ENCODE assay signal across 9 cellular contexts in genomic region chr1:240093120-240093961, GRCh38. TPM values are rescaled to one million over a fixed set of nuclear protein-coding genes. Genes with fewer than 3 reads are reported as not detected.
DNase-seq lines count a peak whose midpoint lies in the region; ATAC-seq, FAIRE-seq and TF ChIP-seq lines count a peak whose summit lies in the region.
"Had no signal": no experiment of that assay in that cellular context is flagged by ENCODE, and none has a peak within 500 bp of the region (broad histone marks: within the 10 kb centered on the region; RNA-seq: fewer than 3 reads in every experiment).

No MANE protein-coding gene starts in this region.

- no TSS peak for BruUV-seq in HepG2 (replicated peaks; lab: Mats Ljungman, UMichigan)

- H3K4me1 ChIP-seq in upper lobe of left lung (peaks cover 14 to 24% (median 18%) of the 10 kb centered on the region in 4 donors), HepG2 (ENCODE audit: insufficient read depth, low read length) (no peaks in the 10 kb centered on the region)
- peaks cover 3% of the 10 kb centered on the region for H3K4me1 ChIP-seq in effector memory CD4-positive, alpha-beta T cell (ENCODE audit: control insufficient read depth, insufficient read depth, low read length, poor library complexity, severe bottlenecking)

- no peak for TF ChIP-seq EP300 in upper lobe of left lung (IDR thresholded peaks at IDR 0.05)
- no peak for TF ChIP-seq EP300 in HepG2 (IDR thresholded peaks at IDR 0.05; ENCODE audit: low read depth in 2 of 2, low read length in 2 of 2)
- TF ChIP-seq EP300 in HepG2 (CRISPR knock-in tag; IDR thresholded peaks at IDR 0.05; ENCODE audit: borderline replicate concordance) = no peak

- POLR2A ChIA-PET in activated naive CD8-positive, alpha-beta T cell treated with anti-CD3 and anti-CD28 coated beads, Interleukin-2, amount 10 ng/mL, durations not matched to agents 7 days and 5 days (lab: Charles Lee) = no interaction called here
- POLR2A ChIA-PET in HepG2 (lab: Yijun Ruan, JAX) = no interaction called here

- intact Hi-C loops in left colon (cut with DNase I, micrococcal nuclease) (no loop called here), HepG2 (cut with micrococcal nuclease; ENCODE audit: unreplicated experiment) (no loop called here)

- no peak for FAIRE-seq in HepG2 (lab: Jason Lieb, UNC)

- DNase-seq in activated naive CD8-positive, alpha-beta T cell treated with anti-CD3 and anti-CD28 coated beads, Interleukin-2, amount 10 ng/mL, durations not matched to agents 7 days and 5 days = peak; percentile 25
- DNase-seq in activated naive CD8-positive, alpha-beta T cell treated with anti-CD3 and anti-CD28 coated beads for 36 hours = no peak
- DNase-seq in brain microvascular endothelial cell (peak; percentile 25), left colon (peak in 1 of 2 donors; percentile 12), upper lobe of left lung (peak in 1 of 2 donors; percentile 84), HepG2 (ENCODE audit: low spot score) (no peak)
- no peak for DNase-seq in effector memory CD4-positive, alpha-beta T cell

- H3K4me3 Mint-ChIP-seq in activated naive CD8-positive, alpha-beta T cell treated with anti-CD3 and anti-CD28 coated beads, Interleukin-2, amount 10 ng/mL, durations not matched to agents 7 days and 5 days = no peak overlapping the region
- no peak overlapping the region for H3K4me3 Mint-ChIP-seq in activated naive CD8-positive, alpha-beta T cell treated with anti-CD3 and anti-CD28 coated beads for 36 hours

- CTCF ChIA-PET in HepG2 (lab: Yijun Ruan, JAX; ENCODE audit: low intra/inter-chr PET ratio, low total read pairs) = no interaction called here

- ATAC-seq in activated naive CD8-positive, alpha-beta T cell treated with anti-CD3 and anti-CD28 coated beads, Interleukin-2, amount 10 ng/mL, durations not matched to agents 7 days and 5 days (ENCODE audit: low read depth) = no peak
- ATAC-seq in left colon (peak; percentile 51), upper lobe of left lung (ENCODE audit: low FRiP score in 2 of 2) (peak in 1 of 2 donors; percentile 9), HG02571 (IDR thresholded peaks at IDR 0.05; ENCODE audit: unreplicated experiment) (no peak), HepG2 (no peak)
- ATAC-seq: Panc1 had no signal

- H3K27ac ChIP-seq in brain microvascular endothelial cell (peak overlapping the region; percentile 3), upper lobe of left lung (no peak overlapping the region), HepG2 (ENCODE audit: extremely low read length, insufficient read depth, low read length) (no peak overlapping the region)
- no peak overlapping the region for H3K27ac ChIP-seq in effector memory CD4-positive, alpha-beta T cell (ENCODE audit: insufficient read depth, low read length, poor library complexity, severe bottlenecking)

- H3K36me3 Mint-ChIP-seq in activated naive CD8-positive, alpha-beta T cell treated with anti-CD3 and anti-CD28 coated beads, Interleukin-2, amount 10 ng/mL, durations not matched to agents 7 days and 5 days = no peaks in the 10 kb centered on the region
- H3K36me3 Mint-ChIP-seq in activated naive CD8-positive, alpha-beta T cell treated with anti-CD3 and anti-CD28 coated beads for 36 hours = no peaks in the 10 kb centered on the region

- H2AFZ ChIP-seq in HepG2 (ENCODE audit: low read length) = no peak overlapping the region

- no peaks in the 10 kb centered on the region for H3K79me2 ChIP-seq in HepG2 (ENCODE audit: insufficient read depth, low read length)

- H3K4me2 ChIP-seq in HepG2 (ENCODE audit: low read depth, low read length) = no peak overlapping the region

- no peak overlapping the region for H3K9ac ChIP-seq in HepG2 (ENCODE audit: insufficient read depth, low read depth, low read length)

- H4K20me1 ChIP-seq in HepG2 (ENCODE audit: insufficient read depth, low read length) = no peaks in the 10 kb centered on the region

- 21 to 23% methylated on average over 9 to 35 of the region's 65 CpGs for WGBS in upper lobe of left lung, 2 donors
- 67% methylated on average over 25 of the region's 65 CpGs for WGBS in HepG2 (ENCODE audit: low lambda C conversion rate)

- no peak overlapping the region for H3K27ac Mint-ChIP-seq in activated naive CD8-positive, alpha-beta T cell treated with anti-CD3 and anti-CD28 coated beads, Interleukin-2, amount 10 ng/mL, durations not matched to agents 7 days and 5 days
- H3K27ac Mint-ChIP-seq in activated naive CD8-positive, alpha-beta T cell treated with anti-CD3 and anti-CD28 coated beads for 36 hours = no peak overlapping the region

- H3K27me3 Mint-ChIP-seq in activated naive CD8-positive, alpha-beta T cell treated with anti-CD3 and anti-CD28 coated beads, Interleukin-2, amount 10 ng/mL, durations not matched to agents 7 days and 5 days = peaks cover 37% of the 10 kb centered on the region
- H3K27me3 Mint-ChIP-seq in activated naive CD8-positive, alpha-beta T cell treated with anti-CD3 and anti-CD28 coated beads for 36 hours = peaks cover 56% of the 10 kb centered on the region

- H3K36me3 ChIP-seq in brain microvascular endothelial cell (replicated peaks) = no peaks in the 10 kb centered on the region
- H3K36me3 ChIP-seq in upper lobe of left lung = no peaks in the 10 kb centered on the region
- no peaks in the 10 kb centered on the region for H3K36me3 ChIP-seq in HepG2 (replicated peaks in 1 of 2; ENCODE audit: control insufficient read depth in 1 of 2, insufficient read depth in 2 of 2, low read length in 2 of 2)
- H3K36me3 ChIP-seq in effector memory CD4-positive, alpha-beta T cell (ENCODE audit: control insufficient read depth, insufficient read depth, low read length) = no peaks in the 10 kb centered on the region

- H3K27me3 ChIP-seq in brain microvascular endothelial cell (replicated peaks) (no peaks in the 10 kb centered on the region), upper lobe of left lung (peaks cover 0 to 29% (median 14%) of the 10 kb centered on the region in 4 donors), HepG2 (ENCODE audit: control insufficient read depth in 1 of 2, insufficient read depth in 2 of 2, low read length in 2 of 2) (peaks cover 0 to 15% of the 10 kb centered on the region in 2 experiments; a peak in 2 of 5 replicates)
- H3K27me3 ChIP-seq in effector memory CD4-positive, alpha-beta T cell (replicated peaks; ENCODE audit: control insufficient read depth, insufficient read depth, low read length, poor library complexity, severe bottlenecking) = peaks cover 8% of the 10 kb centered on the region

- H3K4me1 Mint-ChIP-seq in activated naive CD8-positive, alpha-beta T cell treated with anti-CD3 and anti-CD28 coated beads, Interleukin-2, amount 10 ng/mL, durations not matched to agents 7 days and 5 days = peaks cover 1% of the 10 kb centered on the region
- H3K4me1 Mint-ChIP-seq in activated naive CD8-positive, alpha-beta T cell treated with anti-CD3 and anti-CD28 coated beads for 36 hours = peaks cover 3% of the 10 kb centered on the region

- in situ Hi-C loops in brain microvascular endothelial cell (cut with HindIII; ENCODE audit: low pct_ligation_motif_present, low sequenced_read_pairs) (no loop called here), HepG2 (cut with HindIII; ENCODE audit: extremely low pct_ligation_motif_present, low pct_unique_long_range_greater_than_20kb) (no loop called here)

- no peaks in the 10 kb centered on the region for H3K9me3 ChIP-seq in upper lobe of left lung
- no peaks in the 10 kb centered on the region for H3K9me3 ChIP-seq in HepG2 (ENCODE audit: low read length)
- no peaks in the 10 kb centered on the region for H3K9me3 ChIP-seq in effector memory CD4-positive, alpha-beta T cell (ENCODE audit: control insufficient read depth, low read length)

- TF ChIP-seq RAD21 in HepG2 (CRISPR knock-in tag; IDR thresholded peaks at IDR 0.05) = no peak

- TF ChIP-seq POLR2A in upper lobe of left lung (IDR thresholded peaks at IDR 0.05) = no peak
- no peak for TF ChIP-seq POLR2A in HepG2 (IDR thresholded peaks at IDR 0.05; ENCODE audit: insufficient read depth in 1 of 2, low read depth in 2 of 2, low read length in 2 of 2)

- no peak for TF ChIP-seq CTCF in brain microvascular endothelial cell (IDR thresholded peaks at IDR 0.05; ENCODE audit: low read depth, low read length, missing control alignments)
- TF ChIP-seq CTCF in upper lobe of left lung (IDR thresholded peaks at IDR 0.05) = no peak
- TF ChIP-seq CTCF in HepG2 (CRISPR knock-in tag; IDR thresholded peaks at IDR 0.05) = no peak

- peak overlapping the region; percentile 75 for H3K4me3 ChIP-seq in brain microvascular endothelial cell (ENCODE audit: low read depth, low read length)
- peak overlapping the region in 3 of 4 donors; percentile 26 to 39 (median 34) for H3K4me3 ChIP-seq in upper lobe of left lung
- no peak overlapping the region for H3K4me3 ChIP-seq in HepG2 (replicated peaks in 1 of 3; ENCODE audit: insufficient read depth in 1 of 3, low read depth in 2 of 3, low read length in 3 of 3)
- no peak overlapping the region for H3K4me3 ChIP-seq in effector memory CD4-positive, alpha-beta T cell (ENCODE audit: insufficient read depth, low read depth, low read length, poor library complexity, severe bottlenecking)

- no peaks in the 10 kb centered on the region for H3K9me3 Mint-ChIP-seq in activated naive CD8-positive, alpha-beta T cell treated with anti-CD3 and anti-CD28 coated beads, Interleukin-2, amount 10 ng/mL, durations not matched to agents 7 days and 5 days
- no peaks in the 10 kb centered on the region for H3K9me3 Mint-ChIP-seq in activated naive CD8-positive, alpha-beta T cell treated with anti-CD3 and anti-CD28 coated beads for 36 hours

RNA-seq across cellular contexts. Expression of gene FMN2, which starts 1.7 kb away (rescaled TPM):
- not detected for total RNA-seq in activated naive CD8-positive, alpha-beta T cell treated with anti-CD3 and anti-CD28 coated beads, Interleukin-2, amount 10 ng/mL, durations not matched to agents 7 days and 5 days
- total RNA-seq in activated naive CD8-positive, alpha-beta T cell treated with anti-CD3 and anti-CD28 coated beads for 36 hours = not detected
- total RNA-seq in left colon (1 to 10 TPM; 2.6 to 3.0 TPM), upper lobe of left lung (1 to 10 TPM in 1 of 6 donors, under 1 TPM in 4, not detected in 1; 0.06 to 1.0 (median 0.54) TPM), HepG2 (2016; rRNA removed; fragmentation: Illumina TruSeq; extraction: Trizol) (not detected in 2 replicates)
- total RNA-seq in HepG2 (2016; cell fraction: cytosol; rRNA removed; fragmentation: Illumina TruSeq; extraction: Trizol; ENCODE audit: low read depth) = not detected in 2 replicates
- not detected in 2 replicates for total RNA-seq in HepG2 (2016; cell fraction: insoluble cytoplasmic fraction; rRNA removed; fragmentation: Illumina TruSeq; extraction: Trizol)
- not detected in 2 replicates for total RNA-seq in HepG2 (2016; cell fraction: membrane; rRNA removed; fragmentation: Illumina TruSeq; extraction: Trizol)
- not detected in 2 replicates for total RNA-seq in HepG2 (2016; cell fraction: nucleus; rRNA removed; fragmentation: Illumina TruSeq; extraction: Trizol)
- not detected in 2 replicates for polyA plus RNA-seq in HepG2 (2011; rRNA removed)
- polyA plus RNA-seq in HepG2 (2011; cell fraction: cytosol; rRNA removed) = 0.04 TPM in 1 of 2 replicates, not detected in the other
- not detected in 2 replicates for polyA plus RNA-seq in HepG2 (2011; cell fraction: nucleus; rRNA removed)
- polyA plus RNA-seq in HepG2 (2012) = not detected in 2 replicates
- polyA plus RNA-seq in HepG2 (2016; cell fraction: cytosol; fragmentation: Illumina TruSeq; extraction: Trizol; ENCODE audit: low read depth) = not detected in 2 replicates
- not detected in 2 replicates for polyA plus RNA-seq in HepG2 (2016; cell fraction: insoluble cytoplasmic fraction; fragmentation: Illumina TruSeq; extraction: Trizol; ENCODE audit: low read depth)
- polyA plus RNA-seq in HepG2 (2016; cell fraction: membrane; fragmentation: Illumina TruSeq; extraction: Trizol; ENCODE audit: low read depth) = not detected in 2 replicates
- not detected in 2 replicates for polyA plus RNA-seq in HepG2 (2016; cell fraction: nucleus; fragmentation: Illumina TruSeq; extraction: Trizol; ENCODE audit: insufficient read depth, low read depth)
- polyA minus RNA-seq in HepG2 (2011; rRNA and poly(A)+ RNA removed; ENCODE audit: low replicate concordance) = not detected in 2 replicates
- not detected in 2 replicates for polyA minus RNA-seq in HepG2 (2011; cell fraction: cytosol; rRNA and poly(A)+ RNA removed)
- polyA minus RNA-seq in HepG2 (2011; cell fraction: nucleus; rRNA and poly(A)+ RNA removed) = not detected in 2 replicates

Comparison
In these comparisons a context has a peak if more than half of its experiments do, and no peak if none do; other contexts are left out.
1. DNase-seq: peak in activated naive CD8-positive, alpha-beta T cell treated with anti-CD3 and anti-CD28 coated beads, Interleukin-2, amount 10 ng/mL, durations not matched to agents 7 days and 5 days (single experiment) and brain microvascular endothelial cell (single experiment); none in activated naive CD8-positive, alpha-beta T cell treated with anti-CD3 and anti-CD28 coated beads for 36 hours (single experiment), HepG2 (single experiment) and effector memory CD4-positive, alpha-beta T cell (0 of 3).
2. H3K4me3 ChIP-seq: peak in brain microvascular endothelial cell (single experiment) and upper lobe of left lung (3 of 4); none in HepG2 (0 of 3) and effector memory CD4-positive, alpha-beta T cell (single experiment).